1 cellular context compared by ENCODE assay signal in the genomic region with DNA sequence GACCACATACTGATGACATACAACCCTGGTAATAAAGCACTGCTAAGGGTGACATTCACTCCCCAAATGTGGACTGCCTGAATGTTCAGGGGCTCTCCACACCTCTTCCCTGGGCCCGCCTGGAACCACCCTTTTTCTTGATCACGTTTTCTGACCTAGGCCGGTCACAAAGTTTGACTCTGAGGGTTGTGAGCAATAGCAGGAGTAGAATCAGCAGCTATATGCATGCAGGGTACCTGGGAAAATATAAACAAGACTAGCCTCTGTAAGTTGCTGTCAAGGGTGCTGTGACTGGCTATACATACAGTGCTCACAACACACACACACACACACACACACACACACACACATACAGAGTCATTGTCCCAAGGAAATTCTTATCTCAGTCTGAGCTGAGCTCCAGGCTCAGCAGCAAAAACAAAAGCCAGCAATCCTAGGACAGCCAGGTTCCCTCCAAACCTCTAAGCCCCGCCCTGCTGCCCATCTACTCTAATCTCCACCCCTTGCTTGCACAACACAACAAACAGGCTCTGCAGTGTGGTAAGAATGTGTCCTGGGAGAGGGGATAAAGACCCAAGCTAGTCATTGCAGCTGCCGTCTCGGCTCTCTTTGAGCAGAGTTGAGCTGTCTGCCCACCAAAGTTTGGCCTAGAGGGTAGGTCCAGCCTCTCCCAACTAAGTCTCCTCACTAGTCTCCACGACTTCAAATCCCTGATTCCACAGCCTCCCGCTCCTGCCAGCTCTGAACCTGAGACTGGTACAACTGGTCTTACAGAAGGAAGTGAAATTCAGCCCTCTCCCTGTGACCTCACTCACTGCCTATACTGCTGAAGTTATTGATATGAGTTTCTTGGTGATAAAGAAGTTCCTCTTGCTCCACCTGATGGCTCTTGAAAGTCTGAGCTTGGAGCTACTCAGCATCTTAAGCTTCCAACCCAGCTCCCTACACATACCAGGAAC.
TF ChIP-seq lines count a peak whose summit lies in the region.

No MANE protein-coding gene starts in this region.

TF ChIP-seq in liver, 16 proteins besides CTCF, POLR2A, EP300 and RAD21 (continued from another document):
- peak; percentile 49 to 61 for TF ChIP-seq HNF4A (conservative IDR thresholded peaks at IDR 0.05)
- TF ChIP-seq MAX (IDR thresholded peaks at IDR 0.05), result no peak
- TF ChIP-seq FOXA2 (IDR thresholded peaks at IDR 0.05), result no peak
- TF ChIP-seq NR2F2 (IDR thresholded peaks at IDR 0.05), result no peak
- TF ChIP-seq JUND (IDR thresholded peaks at IDR 0.05), result peak in 1 of 2 donors; percentile 7
TF ChIP-seq in liver: peak in this region for 5.
